Comparison of ENCODE assay signal across 12 cellular contexts in genomic region chr1:145826030-145826429, GRCh38. TPM values are rescaled to one million over a fixed set of nuclear protein-coding genes. Genes with fewer than 3 reads are reported as not detected.
DNase-seq lines count a peak whose midpoint lies in the region; ATAC-seq, FAIRE-seq and TF ChIP-seq lines count a peak whose summit lies in the region.
"Had no signal": no experiment of that assay in that cellular context is flagged by ENCODE, and none has a peak within 500 bp of the region (broad histone marks: within the 10 kb centered on the region; RNA-seq: fewer than 3 reads in every experiment).

No MANE protein-coding gene starts in this region.

- H3K9me3 ChIP-seq in T-helper 17 cell (ENCODE audit: control insufficient read depth, low read length, poor library complexity, severe bottlenecking), result no peaks in the 10 kb centered on the region

- peak overlapping the region; percentile 98 for H3K4me3 Mint-ChIP-seq in stimulated activated naive CD8-positive, alpha-beta T cell treated with anti-CD3 and anti-CD28 coated beads, Interleukin-15, Interleukin-2, amounts not matched to agents 100 ng/mL and 50 ng/mL, for 24 hours
- H3K4me3 Mint-ChIP-seq in T-helper 17 cell, result peak overlapping the region; percentile 31

- no peak for DNase-seq in stimulated activated naive CD8-positive, alpha-beta T cell treated with anti-CD3 and anti-CD28 coated beads, Interleukin-15, Interleukin-2, amounts not matched to agents 100 U/mL and 50 U/mL, for 24 hours
- DNase-seq in T-helper 17 cell (no peak), fibroblast of pulmonary artery (ENCODE audit: low read depth) (no peak), GM12892 (ENCODE audit: insufficient read length) (no peak), NCI-H2081 treated with DMSO at 0.1 percent for 48 hours (lab: John Stamatoyannopoulos, UW) (no peak), hypothalamus (lab: John Stamatoyannopoulos, UW) (no peak), COR-L47 (lab: John Stamatoyannopoulos, UW) (no peak)
- DNase-seq: H9, NCI-H1930 had no signal

- H3K27ac Mint-ChIP-seq in stimulated activated naive CD8-positive, alpha-beta T cell treated with anti-CD3 and anti-CD28 coated beads, Interleukin-15, Interleukin-2, amounts not matched to agents 100 ng/mL and 50 ng/mL, for 24 hours, result peak overlapping the region; percentile 98
- H3K27ac Mint-ChIP-seq in T-helper 17 cell, result peak overlapping the region; percentile 41
- H3K27ac Mint-ChIP-seq: H9 had no signal

- H3K9me3 Mint-ChIP-seq in stimulated activated naive CD8-positive, alpha-beta T cell treated with anti-CD3 and anti-CD28 coated beads, Interleukin-15, Interleukin-2, amounts not matched to agents 100 ng/mL and 50 ng/mL, for 24 hours, result no peaks in the 10 kb centered on the region
- H3K9me3 Mint-ChIP-seq: H9 had no signal

- peaks cover 54% of the 10 kb centered on the region for H3K4me1 Mint-ChIP-seq in stimulated activated naive CD8-positive, alpha-beta T cell treated with anti-CD3 and anti-CD28 coated beads, Interleukin-15, Interleukin-2, amounts not matched to agents 100 ng/mL and 50 ng/mL, for 24 hours (ENCODE audit: low read depth)
- peaks cover 34% of the 10 kb centered on the region for H3K4me1 Mint-ChIP-seq in T-helper 17 cell

- TF ChIP-seq CTCF in fibroblast of pulmonary artery (IDR thresholded peaks at IDR 0.05; ENCODE audit: low read length, missing control alignments), result peak; percentile 8

- TF ChIP-seq POLR2A in GM12892 (IDR thresholded peaks at IDR 0.05; ENCODE audit: low read depth, low read length), result no peak

- no peak for ATAC-seq in stimulated activated naive CD8-positive, alpha-beta T cell treated with anti-CD3 and anti-CD28 coated beads, Interleukin-15, Interleukin-2, amounts not matched to agents 100 U/mL and 50 U/mL, for 24 hours
- ATAC-seq in T-helper 17 cell, result no peak

- no peak overlapping the region for H3K4me3 ChIP-seq in fibroblast of pulmonary artery (replicated peaks; ENCODE audit: low read depth, low read length)
- H3K4me3 ChIP-seq: cardiac muscle cell had no signal

- no peak for FAIRE-seq in GM12892 (lab: Jason Lieb, UNC)
- FAIRE-seq: urothelium cell line had no signal

- no peaks in the 10 kb centered on the region for H3K27me3 Mint-ChIP-seq in stimulated activated naive CD8-positive, alpha-beta T cell treated with anti-CD3 and anti-CD28 coated beads, Interleukin-15, Interleukin-2, amounts not matched to agents 100 ng/mL and 50 ng/mL, for 24 hours
- no peaks in the 10 kb centered on the region for H3K27me3 Mint-ChIP-seq in T-helper 17 cell

- peaks cover 54% of the 10 kb centered on the region for H3K36me3 Mint-ChIP-seq in stimulated activated naive CD8-positive, alpha-beta T cell treated with anti-CD3 and anti-CD28 coated beads, Interleukin-15, Interleukin-2, amounts not matched to agents 100 ng/mL and 50 ng/mL, for 24 hours (ENCODE audit: low read depth)
- peaks cover 17% of the 10 kb centered on the region for H3K36me3 Mint-ChIP-seq in T-helper 17 cell (ENCODE audit: low read depth)

RNA-seq across cellular contexts. Expression of gene POLR3C, which starts 2.0 kb away (rescaled TPM):
- total RNA-seq in T-helper 17 cell, result 10 to 100 TPM; 19.3 to 25.1 TPM
- polyA plus RNA-seq in GM12892 (2012; ENCODE audit: missing spikeins), result 23.2 TPM

RNA-seq across cellular contexts. Expression of gene RNF115, which starts 2.1 kb away (rescaled TPM):
- 10 to 100 TPM; 14.0 to 16.6 TPM for total RNA-seq in T-helper 17 cell
- polyA plus RNA-seq in GM12892 (2012; ENCODE audit: missing spikeins), result 9.7 TPM

RNA-seq across cellular contexts. Expression of gene NUDT17, which starts 19.4 kb away (rescaled TPM):
- total RNA-seq in T-helper 17 cell, result 1 to 10 TPM; 2.1 to 2.2 TPM
- 2.7 TPM for polyA plus RNA-seq in GM12892 (2012; ENCODE audit: missing spikeins)

RNA-seq across cellular contexts. Expression of gene PIAS3, which starts 32.9 kb away (rescaled TPM):
- total RNA-seq in T-helper 17 cell, result 10 to 100 TPM; 19.0 to 20.0 TPM
- 9.8 TPM for polyA plus RNA-seq in GM12892 (2012; ENCODE audit: missing spikeins)

RNA-seq across cellular contexts. Expression of gene ANKRD35, which starts 59.6 kb away (rescaled TPM):
- not detected for total RNA-seq in T-helper 17 cell
- not detected for polyA plus RNA-seq in GM12892 (2012; ENCODE audit: missing spikeins)
- total RNA-seq: cardiac muscle cell had no signal
